In the genomic region with DNA sequence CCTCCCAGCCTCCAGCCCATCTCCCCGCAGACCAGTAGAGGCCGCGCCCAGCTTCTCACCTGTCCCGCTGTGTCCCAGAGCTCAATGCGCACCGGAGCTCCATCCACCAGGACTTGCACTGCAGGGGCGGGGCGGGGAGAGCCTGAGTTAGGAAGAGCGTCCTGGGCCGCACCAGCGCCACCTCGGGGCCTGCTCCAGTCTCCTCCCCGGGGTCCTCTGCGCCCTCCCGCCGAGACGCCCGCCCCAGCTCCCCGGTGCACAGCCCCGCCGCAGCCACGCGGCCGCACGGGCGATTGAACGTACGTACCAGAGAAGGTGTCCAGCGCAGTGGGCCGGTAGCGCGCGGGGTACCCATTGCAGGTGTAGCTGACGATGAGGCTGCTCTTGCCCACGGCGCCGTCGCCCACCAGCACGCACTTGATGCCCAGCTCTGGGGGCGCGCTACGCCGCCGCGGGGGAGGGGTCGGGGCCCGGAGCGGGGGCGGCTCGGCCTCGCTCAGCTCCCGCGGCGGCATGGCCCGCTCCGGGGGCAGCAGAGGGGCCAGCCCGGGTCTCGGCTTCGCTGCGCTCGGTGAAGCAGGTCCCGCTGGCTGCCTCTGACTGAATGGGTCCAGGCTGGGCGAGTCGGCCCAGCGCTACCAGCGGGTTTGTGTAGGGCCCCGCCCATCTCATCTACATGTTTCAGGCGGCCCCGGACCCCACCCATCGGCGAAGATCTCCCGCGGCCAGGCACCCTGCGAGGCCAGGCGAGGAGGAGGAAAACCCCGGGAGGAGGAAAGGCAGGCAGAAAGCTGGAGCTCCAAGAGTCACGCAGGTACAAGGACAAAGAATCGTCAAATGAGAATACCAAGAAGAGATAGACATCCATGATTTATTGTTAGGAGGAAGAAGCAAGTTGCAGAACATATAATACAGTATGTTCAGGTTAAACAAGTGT, we compare ENCODE assay signal across 8 cellular contexts. TPM values are rescaled to one million over a fixed set of nuclear protein-coding genes. Genes with fewer than 3 reads are reported as not detected.
DNase-seq lines count a peak whose midpoint lies in the region; ATAC-seq, FAIRE-seq and TF ChIP-seq lines count a peak whose summit lies in the region.

A gene with protein sequence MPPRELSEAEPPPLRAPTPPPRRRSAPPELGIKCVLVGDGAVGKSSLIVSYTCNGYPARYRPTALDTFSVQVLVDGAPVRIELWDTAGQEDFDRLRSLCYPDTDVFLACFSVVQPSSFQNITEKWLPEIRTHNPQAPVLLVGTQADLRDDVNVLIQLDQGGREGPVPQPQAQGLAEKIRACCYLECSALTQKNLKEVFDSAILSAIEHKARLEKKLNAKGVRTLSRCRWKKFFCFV (minus strand): TSS at position 610 of the 937 bp plus-strand sequence. CDS start 95 bp downstream, at position 515.

- H3K79me2 ChIP-seq in Loucy (ENCODE audit: insufficient read depth, low read length) (no peaks in the 10 kb centered on the region), astrocyte (ENCODE audit: insufficient read depth, low read length) (no peaks in the 10 kb centered on the region), smooth muscle cell (ENCODE audit: low read depth) (no peaks in the 10 kb centered on the region)

- H3K27ac ChIP-seq in SK-N-MC (no peak within 1 kb of the TSS), astrocyte (ENCODE audit: low read depth, low read length) (no peak within 1 kb of the TSS), iPS-18a (ENCODE audit: low read length) (no peak within 1 kb of the TSS), smooth muscle cell (ENCODE audit: low read depth) (no peak within 1 kb of the TSS)

- H3K27me3 ChIP-seq in Loucy (ENCODE audit: insufficient read depth, low read length, poor library complexity, severe bottlenecking) (peaks cover 7% of the 10 kb centered on the region), astrocyte (ENCODE audit: insufficient read depth, low read length) (peaks cover 10% of the 10 kb centered on the region), iPS-18a (ENCODE audit: control insufficient read depth, insufficient read depth, low read length) (peaks cover 10% of the 10 kb centered on the region), smooth muscle cell (ENCODE audit: low read depth) (peaks cover 21% of the 10 kb centered on the region)

- no peaks in the 10 kb centered on the region for H3K36me3 Mint-ChIP-seq in astrocyte (ENCODE audit: low read depth, unreplicated experiment)

- peak within 1 kb of the TSS; percentile 82 for H3K4me3 Mint-ChIP-seq in astrocyte (ENCODE audit: unreplicated experiment)

- H4K20me1 ChIP-seq in Loucy (ENCODE audit: insufficient read depth, low read length, poor library complexity, severe bottlenecking) = no peaks in the 10 kb centered on the region
- H4K20me1 ChIP-seq in astrocyte (ENCODE audit: insufficient read depth, low read length) = no peaks in the 10 kb centered on the region
- no peaks in the 10 kb centered on the region for H4K20me1 ChIP-seq in smooth muscle cell (ENCODE audit: low read depth)

- peak within 1 kb of the TSS; percentile 73 for H3K4me3 ChIP-seq in Loucy (ENCODE audit: low read length, poor library complexity, severe bottlenecking)
- peak within 1 kb of the TSS; percentile 89 for H3K4me3 ChIP-seq in SK-N-MC
- H3K4me3 ChIP-seq in astrocyte (ENCODE audit: insufficient read depth, low read depth, low read length) = peak within 1 kb of the TSS; percentile 43
- peak within 1 kb of the TSS; percentile 58 for H3K4me3 ChIP-seq in iPS-18a (ENCODE audit: low read length)
- peak within 1 kb of the TSS; percentile 75 for H3K4me3 ChIP-seq in smooth muscle cell

- H3K4me1 ChIP-seq in Loucy (ENCODE audit: insufficient read depth, low read length, poor library complexity, severe bottlenecking) = peaks cover 6% of the 10 kb centered on the region
- H3K4me1 ChIP-seq in astrocyte (ENCODE audit: insufficient read depth, low read length) = peaks cover 5% of the 10 kb centered on the region
- H3K4me1 ChIP-seq in iPS-18a (ENCODE audit: control insufficient read depth, low read depth, low read length) = peaks cover 7% of the 10 kb centered on the region
- H3K4me1 ChIP-seq in smooth muscle cell (ENCODE audit: low read depth) = no peaks in the 10 kb centered on the region

- no peaks in the 10 kb centered on the region for H3F3A ChIP-seq in Loucy (ENCODE audit: low read depth)
- no peaks in the 10 kb centered on the region for H3F3A ChIP-seq in smooth muscle cell (ENCODE audit: low read depth)

- no peak within 1 kb of the TSS for H3K27ac Mint-ChIP-seq in astrocyte (ENCODE audit: unreplicated experiment)

- peak within 1 kb of the TSS; percentile 83 for H3K4me2 ChIP-seq in Loucy (ENCODE audit: low read depth, low read length, poor library complexity, severe bottlenecking)
- H3K4me2 ChIP-seq in astrocyte (ENCODE audit: low read length) = peak within 1 kb of the TSS; percentile 94
- peak within 1 kb of the TSS; percentile 98 for H3K4me2 ChIP-seq in smooth muscle cell

- peak; percentile 42 for DNase-seq in DMS79 treated with DMSO at 0.1 percent for 48 hours (lab: John Stamatoyannopoulos, UW)
- no peak for DNase-seq in SK-N-MC (ENCODE audit: low read depth, low spot score)
- DNase-seq in astrocyte (ENCODE audit: low read depth) = peak; percentile 34
- peak; percentile 15 for DNase-seq in smooth muscle cell (lab: John Stamatoyannopoulos, UW; ENCODE audit: unreplicated experiment)

- H3K9ac ChIP-seq in Loucy (ENCODE audit: low read depth, low read length, poor library complexity, severe bottlenecking) (peak within 1 kb of the TSS; percentile 29), SK-N-MC (ENCODE audit: insufficient read length) (peak within 1 kb of the TSS; percentile 65), astrocyte (ENCODE audit: low read length) (peak within 1 kb of the TSS; percentile 50), iPS-18a (ENCODE audit: low read length) (no peak within 1 kb of the TSS), smooth muscle cell (ENCODE audit: low read depth) (no peak within 1 kb of the TSS)

- ATAC-seq in GM21619 (IDR thresholded peaks at IDR 0.05; ENCODE audit: unreplicated experiment) (peak; percentile 57), HG02970 (IDR thresholded peaks at IDR 0.05; ENCODE audit: low FRiP score, unreplicated experiment) (no peak)

- H3K9me2 ChIP-seq in Loucy (replicated peaks; ENCODE audit: low read depth, low read length) = no peaks in the 10 kb centered on the region

- peak; percentile 38 for TF ChIP-seq CTCF in Loucy (conservative IDR thresholded peaks at IDR 0.05; ENCODE audit: low read length)
- no peak for TF ChIP-seq CTCF in astrocyte (IDR thresholded peaks at IDR 0.05; ENCODE audit: insufficient read depth, low read depth, low read length)
- no peak for TF ChIP-seq CTCF in smooth muscle cell (IDR thresholded peaks at IDR 0.05; ENCODE audit: borderline replicate concordance, insufficient read depth, poor library complexity, severe bottlenecking)

- H2AFZ ChIP-seq in Loucy (ENCODE audit: low read length) (peak within 1 kb of the TSS; percentile 91), astrocyte (ENCODE audit: low read depth, low read length) (peak within 1 kb of the TSS; percentile 81), smooth muscle cell (ENCODE audit: low read depth) (peak within 1 kb of the TSS; percentile 71)

- no peaks in the 10 kb centered on the region for H3K9me3 Mint-ChIP-seq in astrocyte (ENCODE audit: unreplicated experiment)

- H3K9me3 ChIP-seq in Loucy (ENCODE audit: insufficient read depth, low read depth, low read length) (no peaks in the 10 kb centered on the region), SK-N-MC (ENCODE audit: low read depth, low read length) (no peaks in the 10 kb centered on the region), astrocyte (ENCODE audit: insufficient read depth, low read depth, low read length) (no peaks in the 10 kb centered on the region), iPS-18a (ENCODE audit: control insufficient read depth, low read depth, low read length) (no peaks in the 10 kb centered on the region), smooth muscle cell (replicated peaks; ENCODE audit: low read depth) (no peaks in the 10 kb centered on the region)

- H3K27me3 Mint-ChIP-seq in astrocyte (ENCODE audit: low read depth, unreplicated experiment) = peaks cover 26% of the 10 kb centered on the region

- H3K36me3 ChIP-seq in Loucy (ENCODE audit: insufficient read depth, low read length) (no peaks in the 10 kb centered on the region), SK-N-MC (ENCODE audit: insufficient read depth, low read length) (no peaks in the 10 kb centered on the region), astrocyte (ENCODE audit: insufficient read depth, low read length) (no peaks in the 10 kb centered on the region), iPS-18a (ENCODE audit: control insufficient read depth, low read depth, low read length) (no peaks in the 10 kb centered on the region), smooth muscle cell (ENCODE audit: low read depth) (no peaks in the 10 kb centered on the region)

- H3K4me1 Mint-ChIP-seq in astrocyte (ENCODE audit: low read depth, unreplicated experiment) = peaks cover 3% of the 10 kb centered on the region

- no peak for FAIRE-seq in astrocyte (lab: Jason Lieb, UNC)

- WGBS in smooth muscle cell (ENCODE audit: low lambda C conversion rate) = 1% methylated on average over 52 of the region's 78 CpGs

RNA-seq across cellular contexts. Expression of the gene that starts here (rescaled TPM):
- total RNA-seq in astrocyte (0.43 and 0.61 TPM in 2 replicates), smooth muscle cell (2.9 and 3.3 TPM in 2 replicates)
- 3.0 and 10.3 TPM in 2 replicates for polyA plus RNA-seq in smooth muscle cell

Comparison
In these comparisons a context has a peak if more than half of its experiments do, and no peak if none do; other contexts are left out.
1. Peak in DNase-seq, H3K4me3 ChIP-seq, H3K9ac ChIP-seq and H3K4me2 ChIP-seq in astrocyte; RNA of the gene not detected or under 1 TPM.
2. H3K9ac ChIP-seq: peak in Loucy (single experiment) and SK-N-MC (single experiment); none in iPS-18a (single experiment) and smooth muscle cell (single experiment).
3. Peak in every context shown above with its lines, with median percentiles within 50 percentile points of each other: H2AFZ ChIP-seq, H3K4me2 ChIP-seq and H3K4me3 ChIP-seq.